Comparison of ENCODE assay signal across 8 cellular contexts in genomic region chr6:170583736-170584180, GRCh38. TPM values are rescaled to one million over a fixed set of nuclear protein-coding genes. Genes with fewer than 3 reads are reported as not detected.
A peak's percentile ranks its signal among the peaks of the same experiment; 100 is the strongest.
DNase-seq lines count a peak whose midpoint lies in the region; ATAC-seq, FAIRE-seq and TF ChIP-seq lines count a peak whose summit lies in the region.

No MANE protein-coding gene starts in this region.

- intact Hi-C loops in activated CD4-positive, alpha-beta memory T cell treated with anti-CD3 and anti-CD28 coated beads for 36 hours (cut with micrococcal nuclease), result loop anchor here (1.0 kb wide), 1 partner anchor 29 kb away; the partner anchor contains the start of gene TBP

- ATAC-seq in GM21737 (IDR thresholded peaks at IDR 0.05; ENCODE audit: unreplicated experiment) (peak; percentile 1), GM18873 (IDR thresholded peaks at IDR 0.05; ENCODE audit: low FRiP score, unreplicated experiment) (no peak)
- no peak for ATAC-seq in stimulated activated naive CD8-positive, alpha-beta T cell treated with anti-CD3 and anti-CD28 coated beads, Interleukin-15, amount 100 ng/mL, for 72 hours

- peaks cover 35% of the 10 kb centered on the region for H3K4me1 Mint-ChIP-seq in activated CD4-positive, alpha-beta memory T cell treated with anti-CD3 and anti-CD28 coated beads for 36 hours (ENCODE audit: low read depth)
- H3K4me1 Mint-ChIP-seq in stimulated activated naive CD8-positive, alpha-beta T cell treated with anti-CD3 and anti-CD28 coated beads, Interleukin-15, amount 100 ng/mL, for 72 hours, result peaks cover 39% of the 10 kb centered on the region

- peak overlapping the region; percentile 88 for H3K4me3 Mint-ChIP-seq in activated CD4-positive, alpha-beta memory T cell treated with anti-CD3 and anti-CD28 coated beads for 36 hours
- H3K4me3 Mint-ChIP-seq in stimulated activated naive CD8-positive, alpha-beta T cell treated with anti-CD3 and anti-CD28 coated beads, Interleukin-15, amount 100 ng/mL, for 72 hours, result peak overlapping the region; percentile 94 to 100

- peak overlapping the region; percentile 79 to 97 (median 90) for H3K4me3 ChIP-seq in BLaER1 treated with 17β-estradiol and CSF1 and Interleukin-3, amounts not matched to agents 10 nM and 100 nM
- peak overlapping the region; percentile 100 for H3K4me3 ChIP-seq in iPS DF 6.9 (ENCODE audit: low read length)

- no peaks in the 10 kb centered on the region for H3K9me3 Mint-ChIP-seq in activated CD4-positive, alpha-beta memory T cell treated with anti-CD3 and anti-CD28 coated beads for 36 hours
- no peaks in the 10 kb centered on the region for H3K9me3 Mint-ChIP-seq in stimulated activated naive CD8-positive, alpha-beta T cell treated with anti-CD3 and anti-CD28 coated beads, Interleukin-15, amount 100 ng/mL, for 72 hours

- H3K4me1 ChIP-seq in BLaER1 treated with 17β-estradiol and CSF1 and Interleukin-3, amounts not matched to agents 10 nM and 100 nM, result peaks cover 20 to 29% (median 26%) of the 10 kb centered on the region in 10 experiments
- peaks cover 2% of the 10 kb centered on the region for H3K4me1 ChIP-seq in iPS DF 6.9 (ENCODE audit: control insufficient read depth, insufficient read depth, low read length)

- peak overlapping the region; percentile 96 for H3K27ac Mint-ChIP-seq in activated CD4-positive, alpha-beta memory T cell treated with anti-CD3 and anti-CD28 coated beads for 36 hours
- peak overlapping the region; percentile 90 to 99 for H3K27ac Mint-ChIP-seq in stimulated activated naive CD8-positive, alpha-beta T cell treated with anti-CD3 and anti-CD28 coated beads, Interleukin-15, amount 100 ng/mL, for 72 hours

- peaks cover under 1% of the 10 kb centered on the region for H3K27me3 Mint-ChIP-seq in activated CD4-positive, alpha-beta memory T cell treated with anti-CD3 and anti-CD28 coated beads for 36 hours
- H3K27me3 Mint-ChIP-seq in stimulated activated naive CD8-positive, alpha-beta T cell treated with anti-CD3 and anti-CD28 coated beads, Interleukin-15, amount 100 ng/mL, for 72 hours, result no peaks in the 10 kb centered on the region

- WGBS in iPS DF 6.9 (ENCODE audit: insufficient coverage, insufficient read length), result no CpG with 5 or more reads among the region's 12 CpGs

- H3K27me3 ChIP-seq in BLaER1 treated with 17β-estradiol and CSF1 and Interleukin-3, amounts not matched to agents 10 nM and 100 nM, result no peaks in the 10 kb centered on the region
- H3K27me3 ChIP-seq in iPS DF 6.9 (ENCODE audit: control insufficient read depth, insufficient read depth, low read length), result no peaks in the 10 kb centered on the region

- no peak for FAIRE-seq in D721Med (lab: Jason Lieb, UNC)

- H3K9ac ChIP-seq in BLaER1 treated with 17β-estradiol and CSF1 and Interleukin-3, amounts not matched to agents 10 nM and 100 nM, result peak overlapping the region; percentile 81 to 97 (median 93)

- peaks cover 0 to 2% (median 0%) of the 10 kb centered on the region in 11 experiments; a peak in 1 of 22 replicates for H3K9me3 ChIP-seq in BLaER1 treated with 17β-estradiol and CSF1 and Interleukin-3, amounts not matched to agents 10 nM and 100 nM (replicated peaks in 1 of 11)
- H3K9me3 ChIP-seq in iPS DF 6.9 (ENCODE audit: control insufficient read depth, insufficient read depth, low read length), result no peaks in the 10 kb centered on the region

- H3K36me3 ChIP-seq in BLaER1 treated with 17β-estradiol and CSF1 and Interleukin-3, amounts not matched to agents 10 nM and 100 nM, result peaks cover 42 to 47% (median 45%) of the 10 kb centered on the region in 11 experiments
- peaks cover 4% of the 10 kb centered on the region; the same call in 1 of the 2 replicates for H3K36me3 ChIP-seq in iPS DF 6.9 (ENCODE audit: control insufficient read depth, insufficient read depth, low read length)

- POLR2A ChIA-PET in activated CD4-positive, alpha-beta memory T cell treated with anti-CD3 and anti-CD28 coated beads for 36 hours (lab: Charles Lee), result interaction anchor here (1.1 to 2.5 kb wide), 5 partner anchors 28 to 882 kb away, joined by 3 to 21 read pairs (median 8); partner anchors contain the start of genes C6orf120, PSMB1, TBP and WDR27

- DNase-seq in activated CD4-positive, alpha-beta memory T cell treated with anti-CD3 and anti-CD28 coated beads for 36 hours, result no peak
- no peak for DNase-seq in iPS DF 6.9 (ENCODE audit: low read depth, low spot score)
- DNase-seq in stimulated activated naive CD8-positive, alpha-beta T cell treated with anti-CD3 and anti-CD28 coated beads, Interleukin-15, amount 100 ng/mL, for 72 hours, result no peak
- DNase-seq in D721Med (ENCODE audit: insufficient read length, low spot score), result no peak
- no peak for DNase-seq in DMS53 treated with DMSO at 0.1 percent for 48 hours (lab: John Stamatoyannopoulos, UW; ENCODE audit: unreplicated experiment)

- CTCF ChIA-PET in activated CD4-positive, alpha-beta memory T cell treated with anti-CD3 and anti-CD28 coated beads for 36 hours (lab: Charles Lee), result interaction anchor here (0.7 to 1.7 kb wide), 7 partner anchors 9 to 832 kb away, joined by 3 to 12 read pairs (median 3); partner anchors contain the start of genes DYNLT2, ERMARD, PSMB1 and TBP

- H3K36me3 Mint-ChIP-seq in activated CD4-positive, alpha-beta memory T cell treated with anti-CD3 and anti-CD28 coated beads for 36 hours, result peaks cover 40% of the 10 kb centered on the region

- H4K20me1 ChIP-seq in BLaER1 treated with 17β-estradiol and CSF1 and Interleukin-3, amounts not matched to agents 10 nM and 100 nM, result peaks cover 0 to 51% (median 32%) of the 10 kb centered on the region in 11 experiments; a peak in 16 of 22 replicates

- peak overlapping the region; percentile 82 to 97 (median 93) for H3K4me2 ChIP-seq in BLaER1 treated with 17β-estradiol and CSF1 and Interleukin-3, amounts not matched to agents 10 nM and 100 nM

- H3K27ac ChIP-seq in BLaER1 treated with 17β-estradiol and CSF1 and Interleukin-3, amounts not matched to agents 10 nM and 100 nM, result peak overlapping the region; percentile 42 to 97 (median 92)
- no peak overlapping the region for H3K27ac ChIP-seq in iPS DF 6.9 (ENCODE audit: low read length)

- no peak for TF ChIP-seq CTCF in D721Med (IDR thresholded peaks at IDR 0.05; ENCODE audit: insufficient read depth, missing control alignments)

RNA-seq across cellular contexts. Expression of gene PDCD2, which starts 0.7 kb away (rescaled TPM):
- 100 to 1,000 TPM; 120 to 126 TPM for total RNA-seq in activated CD4-positive, alpha-beta memory T cell treated with anti-CD3 and anti-CD28 coated beads for 36 hours

RNA-seq across cellular contexts. Expression of gene TBP, which starts 29.6 kb away (rescaled TPM):
- total RNA-seq in activated CD4-positive, alpha-beta memory T cell treated with anti-CD3 and anti-CD28 coated beads for 36 hours, result 10 to 100 TPM; 21.2 to 22.3 TPM

RNA-seq across cellular contexts. Expression of gene PSMB1, which starts 30.7 kb away (rescaled TPM):
- total RNA-seq in activated CD4-positive, alpha-beta memory T cell treated with anti-CD3 and anti-CD28 coated beads for 36 hours, result 100 to 1,000 TPM; 240 to 247 TPM
